In the genomic region with DNA sequence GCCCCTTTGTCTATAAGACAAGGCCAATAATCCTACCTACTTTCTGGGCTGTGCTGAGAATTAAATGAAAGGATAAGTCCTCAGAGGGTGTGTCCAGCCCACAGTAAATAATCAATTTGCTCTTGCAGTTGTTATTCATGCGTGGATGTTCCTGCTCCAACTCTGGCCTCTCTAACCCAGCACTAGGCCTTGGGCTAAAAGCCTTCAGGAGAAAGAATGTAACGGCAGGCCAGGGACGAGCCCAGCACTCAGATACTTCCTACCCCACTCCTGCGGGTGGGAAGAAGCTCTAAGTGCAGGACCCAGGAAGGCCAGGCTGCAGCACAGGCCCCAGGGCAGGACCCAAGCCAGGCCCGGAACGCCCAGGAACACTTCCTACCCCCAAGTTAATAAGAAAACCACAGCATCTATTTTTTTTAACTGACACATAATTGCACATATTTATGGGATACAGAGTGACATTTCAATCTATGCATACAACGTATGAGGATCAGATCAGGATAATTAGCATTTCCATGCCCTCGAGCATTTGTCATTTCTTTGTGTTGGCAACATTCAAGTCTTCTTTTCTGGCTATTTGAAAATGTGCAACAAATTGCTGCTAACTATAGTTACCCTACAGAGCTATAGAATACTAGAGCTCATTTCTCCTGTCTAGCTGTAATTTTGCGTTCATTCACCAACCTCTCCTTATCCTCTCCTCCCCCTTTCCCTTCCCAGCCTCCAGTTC, we compare ENCODE assay signal across 11 cellular contexts.
A peak's percentile ranks its signal among the peaks of the same experiment; 100 is the strongest.
DNase-seq lines count a peak whose midpoint lies in the region; ATAC-seq and TF ChIP-seq lines count a peak whose summit lies in the region.
"Had no signal": no experiment of that assay in that cellular context is flagged by ENCODE, and none has a peak within 500 bp of the region (broad histone marks: within the 10 kb centered on the region; RNA-seq: fewer than 3 reads in every experiment).

No MANE protein-coding gene starts in this region.

- H3K27ac Mint-ChIP-seq in glutamatergic neuron (ENCODE audit: unreplicated experiment): peak overlapping the region; percentile 52
- H3K27ac Mint-ChIP-seq in activated naive CD4-positive, alpha-beta T cell treated with anti-CD3 and anti-CD28 coated beads for 36 hours: no peak overlapping the region

- DNase-seq in EL: peak; percentile 36
- DNase-seq in T1000 (lab: John Stamatoyannopoulos, UW): peak; percentile 30
- DNase-seq in glutamatergic neuron: no peak
- no peak for DNase-seq in sciatic nerve (ENCODE audit: low spot score)
- DNase-seq in OCI-M2 (lab: John Stamatoyannopoulos, UW; ENCODE audit: unreplicated experiment): no peak
- DNase-seq in activated naive CD4-positive, alpha-beta T cell treated with anti-CD3 and anti-CD28 coated beads for 36 hours: no peak
- no peak for DNase-seq in anterior cingulate cortex (lab: John Stamatoyannopoulos, UW)
- DNase-seq: Caco-2, dermis blood vessel endothelial cell, NCI-H446 treated with DMSO at 0.1 percent for 48 hours had no signal

- peaks cover 11% of the 10 kb centered on the region for H3K27me3 Mint-ChIP-seq in glutamatergic neuron (ENCODE audit: unreplicated experiment)
- no peaks in the 10 kb centered on the region for H3K27me3 Mint-ChIP-seq in activated naive CD4-positive, alpha-beta T cell treated with anti-CD3 and anti-CD28 coated beads for 36 hours (ENCODE audit: low read depth)

- ATAC-seq in sciatic nerve (peak; percentile 33), GM19351 (IDR thresholded peaks at IDR 0.05; ENCODE audit: unreplicated experiment) (no peak)

- H3K4me3 Mint-ChIP-seq in glutamatergic neuron (ENCODE audit: unreplicated experiment): peak overlapping the region; percentile 50
- no peak overlapping the region for H3K4me3 Mint-ChIP-seq in activated naive CD4-positive, alpha-beta T cell treated with anti-CD3 and anti-CD28 coated beads for 36 hours

- no peaks in the 10 kb centered on the region for H3K36me3 Mint-ChIP-seq in glutamatergic neuron (ENCODE audit: unreplicated experiment)
- no peaks in the 10 kb centered on the region for H3K36me3 Mint-ChIP-seq in activated naive CD4-positive, alpha-beta T cell treated with anti-CD3 and anti-CD28 coated beads for 36 hours (ENCODE audit: low read depth)

- H3K4me1 Mint-ChIP-seq in glutamatergic neuron (ENCODE audit: low read depth, unreplicated experiment): peaks cover 16% of the 10 kb centered on the region
- peaks cover 18% of the 10 kb centered on the region for H3K4me1 Mint-ChIP-seq in activated naive CD4-positive, alpha-beta T cell treated with anti-CD3 and anti-CD28 coated beads for 36 hours (ENCODE audit: low read depth)

- peaks cover 8% of the 10 kb centered on the region for H3K9me3 Mint-ChIP-seq in glutamatergic neuron (ENCODE audit: unreplicated experiment)
- no peaks in the 10 kb centered on the region for H3K9me3 Mint-ChIP-seq in activated naive CD4-positive, alpha-beta T cell treated with anti-CD3 and anti-CD28 coated beads for 36 hours

- no peak for TF ChIP-seq CTCF in glutamatergic neuron (IDR thresholded peaks at IDR 0.05; ENCODE audit: partially characterized antibody, unreplicated experiment)

- CTCF ChIA-PET in activated naive CD4-positive, alpha-beta T cell treated with anti-CD3 and anti-CD28 coated beads for 36 hours (lab: Charles Lee): interaction anchor here (0.5 kb wide), 1 partner anchor 186 kb away, joined by 3 read pairs; no protein-coding TSS in a partner anchor

- intact Hi-C loops in sciatic nerve (cut with DNase I): no loop called here
- intact Hi-C loops in activated naive CD4-positive, alpha-beta T cell treated with anti-CD3 and anti-CD28 coated beads for 36 hours (cut with micrococcal nuclease): no loop called here

Comparison
In these comparisons a context has a peak if more than half of its experiments do, and no peak if none do; other contexts are left out.
1. DNase-seq: peak in EL (single experiment) and T1000 (single experiment); none in glutamatergic neuron (single experiment), sciatic nerve (single experiment), OCI-M2 (single experiment), activated naive CD4-positive, alpha-beta T cell treated with anti-CD3 and anti-CD28 coated beads for 36 hours (single experiment) and anterior cingulate cortex (0 of 58).